Comparison of ENCODE assay signal across 8 cellular contexts in genomic region chr5:75235711-75236110, GRCh38. TPM values are rescaled to one million over a fixed set of nuclear protein-coding genes. Genes with fewer than 3 reads are reported as not detected.
DNase-seq lines count a peak whose midpoint lies in the region; ATAC-seq lines count a peak whose summit lies in the region.
"Had no signal": no experiment of that assay in that cellular context is flagged by ENCODE, and none has a peak within 500 bp of the region (broad histone marks: within the 10 kb centered on the region; RNA-seq: fewer than 3 reads in every experiment).

No MANE protein-coding gene starts in this region.

- H3K27ac Mint-ChIP-seq in activated naive CD8-positive, alpha-beta T cell treated with anti-CD3 and anti-CD28 coated beads, Interleukin-2, amount 10 ng/mL, durations not matched to agents 7 days and 5 days: peak overlapping the region; percentile 98

- no peaks in the 10 kb centered on the region for H3K9me3 Mint-ChIP-seq in activated naive CD8-positive, alpha-beta T cell treated with anti-CD3 and anti-CD28 coated beads, Interleukin-2, amount 10 ng/mL, durations not matched to agents 7 days and 5 days

- DNase-seq in D341Med (ENCODE audit: low spot score) (peak; percentile 15), epidermal melanocyte (ENCODE audit: insufficient read length, low spot score) (no peak), anterior cingulate cortex (lab: John Stamatoyannopoulos, UW) (no peak), ureter (ENCODE audit: low spot score) (no peak)
- DNase-seq in activated naive CD8-positive, alpha-beta T cell treated with anti-CD3 and anti-CD28 coated beads, Interleukin-2, amount 10 ng/mL, durations not matched to agents 7 days and 5 days: no peak

- peaks cover 14% of the 10 kb centered on the region for H3K4me1 Mint-ChIP-seq in activated naive CD8-positive, alpha-beta T cell treated with anti-CD3 and anti-CD28 coated beads, Interleukin-2, amount 10 ng/mL, durations not matched to agents 7 days and 5 days

- H3K4me3 ChIP-seq in HUES6 (ENCODE audit: low read depth, low read length): no peak overlapping the region
- peak overlapping the region; percentile 86 for H3K4me3 ChIP-seq in neuron (ENCODE audit: low read length)

- no peak overlapping the region; the same call in 1 of the 2 replicates for H3K27ac ChIP-seq in HUES6 (ENCODE audit: low read depth, low read length)

- H3K27me3 ChIP-seq in HUES6 (ENCODE audit: control insufficient read depth, insufficient read depth, low read length): no peaks in the 10 kb centered on the region
- H3K27me3 ChIP-seq in neuron (ENCODE audit: insufficient read depth, low read length): no peaks in the 10 kb centered on the region

- peaks cover 23% of the 10 kb centered on the region for H3K4me1 ChIP-seq in HUES6 (ENCODE audit: control insufficient read depth, insufficient read depth, low read length)
- H3K4me1 ChIP-seq in neuron (ENCODE audit: insufficient read depth, low read length): peaks cover 10% of the 10 kb centered on the region

- H3K9me3 ChIP-seq in HUES6 (ENCODE audit: control insufficient read depth, insufficient read depth, low read depth, low read length) (no peaks in the 10 kb centered on the region), neuron (ENCODE audit: low read length) (no peaks in the 10 kb centered on the region)

- H3K36me3 Mint-ChIP-seq in activated naive CD8-positive, alpha-beta T cell treated with anti-CD3 and anti-CD28 coated beads, Interleukin-2, amount 10 ng/mL, durations not matched to agents 7 days and 5 days: no peaks in the 10 kb centered on the region

- peak overlapping the region; percentile 47 for H2AFZ ChIP-seq in neuron (ENCODE audit: low read depth, low read length)

- ATAC-seq in activated naive CD8-positive, alpha-beta T cell treated with anti-CD3 and anti-CD28 coated beads, Interleukin-2, amount 10 ng/mL, durations not matched to agents 7 days and 5 days (ENCODE audit: low read depth): no peak

- H3K9ac ChIP-seq in HUES6 (ENCODE audit: low read length): peak overlapping the region; percentile 32

- H3K36me3 ChIP-seq in HUES6 (ENCODE audit: control insufficient read depth, insufficient read depth, low read length) (no peaks in the 10 kb centered on the region), neuron (ENCODE audit: insufficient read depth, low read length) (no peaks in the 10 kb centered on the region)

- H3K27me3 Mint-ChIP-seq in activated naive CD8-positive, alpha-beta T cell treated with anti-CD3 and anti-CD28 coated beads, Interleukin-2, amount 10 ng/mL, durations not matched to agents 7 days and 5 days: no peaks in the 10 kb centered on the region

- peak overlapping the region; percentile 89 for H3K4me3 Mint-ChIP-seq in activated naive CD8-positive, alpha-beta T cell treated with anti-CD3 and anti-CD28 coated beads, Interleukin-2, amount 10 ng/mL, durations not matched to agents 7 days and 5 days

- POLR2A ChIA-PET in activated naive CD8-positive, alpha-beta T cell treated with anti-CD3 and anti-CD28 coated beads, Interleukin-2, amount 10 ng/mL, durations not matched to agents 7 days and 5 days (lab: Charles Lee): interaction anchor here (0.6 to 2.8 kb wide), 12 partner anchors 101 to 477 kb away, joined by 3 to 31 read pairs (median 6); partner anchors contain the start of genes GCNT4 and HMGCR

RNA-seq across cellular contexts. Expression of gene ANKRD31, which starts 1.0 kb away (rescaled TPM):
- under 1 TPM; 0.51 to 0.58 TPM for total RNA-seq in activated naive CD8-positive, alpha-beta T cell treated with anti-CD3 and anti-CD28 coated beads, Interleukin-2, amount 10 ng/mL, durations not matched to agents 7 days and 5 days
- 1.0 TPM for total RNA-seq in ureter
- total RNA-seq: RPMI7951 had no signal
